Comparison of ENCODE assay signal across 15 cellular contexts in the genomic region with DNA sequence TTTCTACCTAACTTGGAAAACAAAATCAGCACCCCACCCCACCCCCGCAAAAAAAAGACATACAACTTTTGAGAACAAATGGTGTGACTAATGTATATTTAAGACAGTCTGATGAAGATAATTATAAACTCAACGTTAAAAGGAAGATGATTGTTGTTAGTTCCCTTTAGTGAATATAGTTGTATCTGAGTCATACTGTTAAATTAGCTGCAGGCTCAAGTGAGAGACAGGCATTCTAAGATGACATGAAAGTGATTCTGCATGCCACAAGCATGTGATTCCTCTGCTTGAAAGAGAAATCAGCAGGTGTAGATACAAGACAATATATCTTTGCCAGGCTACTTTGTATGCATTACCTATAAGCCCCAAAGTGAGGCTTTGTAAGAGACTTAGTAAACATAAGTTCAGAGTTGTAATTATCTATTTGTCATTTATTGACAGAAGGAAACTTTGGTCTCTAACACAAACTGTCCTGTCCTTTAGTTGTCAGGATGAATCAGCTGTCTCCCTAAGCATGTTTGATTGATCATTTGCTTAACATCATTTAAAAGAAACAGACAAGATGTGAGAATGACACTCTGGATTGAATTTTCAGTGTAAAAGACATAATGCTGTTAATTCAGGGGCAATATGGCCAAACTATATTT.
DNase-seq lines count a peak whose midpoint lies in the region; ATAC-seq, FAIRE-seq and TF ChIP-seq lines count a peak whose summit lies in the region.
"Had no signal": no experiment of that assay in that cellular context is flagged by ENCODE, and none has a peak within 500 bp of the region (broad histone marks: within the 10 kb centered on the region; RNA-seq: fewer than 3 reads in every experiment).

No MANE protein-coding gene starts in this region.

- no peak overlapping the region for H2AK5ac ChIP-seq in neuronal stem cell (ENCODE audit: low read depth, low read length)

- H3K9ac ChIP-seq in keratinocyte (ENCODE audit: control insufficient read depth, extremely low read depth, insufficient read depth, low read length) (peak overlapping the region; percentile 31), neuronal stem cell (ENCODE audit: low read depth, low read length, poor library complexity) (no peak overlapping the region)

- H3K14ac ChIP-seq in neuronal stem cell (ENCODE audit: low read length) = no peak overlapping the region

- FAIRE-seq in keratinocyte (lab: Jason Lieb, UNC) = peak; percentile 89

- CTCF ChIA-PET in activated naive CD4-positive, alpha-beta T cell treated with anti-CD3 and anti-CD28 coated beads for 36 hours (lab: Charles Lee) = no interaction called here

- H2BK15ac ChIP-seq in neuronal stem cell (ENCODE audit: low read length) = no peak overlapping the region

- H3K36me3 ChIP-seq in keratinocyte (ENCODE audit: control insufficient read depth in 2 of 2, extremely low read depth in 1 of 2, insufficient read depth in 2 of 2, low read length in 2 of 2) (no peaks in the 10 kb centered on the region), neuronal stem cell (replicated peaks in 1 of 2; ENCODE audit: control insufficient read depth in 2 of 2, insufficient read depth in 2 of 2, low read length in 2 of 2) (no peaks in the 10 kb centered on the region)

- H3K4me1 ChIP-seq in keratinocyte (ENCODE audit: control insufficient read depth, extremely low read depth, insufficient read depth, low read length) = peaks cover 16% of the 10 kb centered on the region
- no peaks in the 10 kb centered on the region for H3K4me1 ChIP-seq in neuronal stem cell (ENCODE audit: control insufficient read depth in 2 of 2, insufficient read depth in 1 of 2, low read depth in 1 of 2, low read length in 2 of 2)

- H3K36me3 Mint-ChIP-seq in activated naive CD4-positive, alpha-beta T cell treated with anti-CD3 and anti-CD28 coated beads for 36 hours (ENCODE audit: low read depth) = no peaks in the 10 kb centered on the region
- H3K36me3 Mint-ChIP-seq: activated CD4-positive, alpha-beta memory T cell treated with anti-CD3 and anti-CD28 coated beads for 36 hours; CD14-positive monocyte; naive thymus-derived CD8-positive, alpha-beta T cell; stimulated activated naive B cell treated with anti-CD40 and anti-IgM and Interleukin-4, amounts not matched to agents 10 μg/mL and 1 μg/mL and 100 μg/mL, for 72 hours; T-cell had no signal

- no peak overlapping the region for H4K91ac ChIP-seq in neuronal stem cell (ENCODE audit: low read depth, low read length, poor library complexity)

- in situ Hi-C loops in Caki2 (cut with HindIII; ENCODE audit: low pct_unique_long_range_greater_than_20kb, low sequenced_read_pairs) = no loop called here

- H3K23ac ChIP-seq in neuronal stem cell (ENCODE audit: low read depth, low read length, poor library complexity) = no peak overlapping the region

- H3K27ac ChIP-seq in keratinocyte (ENCODE audit: control insufficient read depth, insufficient read depth, low read length) (peak overlapping the region; percentile 73), neuronal stem cell (replicated peaks; ENCODE audit: low read length) (no peak overlapping the region)

- H3K18ac ChIP-seq in neuronal stem cell (ENCODE audit: low read length) = no peak overlapping the region

- no peaks in the 10 kb centered on the region for H4K20me1 ChIP-seq in keratinocyte (ENCODE audit: control insufficient read depth, extremely low read depth, insufficient read depth, low read length)

- no peak overlapping the region for H3K4me3 Mint-ChIP-seq in activated naive CD4-positive, alpha-beta T cell treated with anti-CD3 and anti-CD28 coated beads for 36 hours
- H3K4me3 Mint-ChIP-seq: activated CD4-positive, alpha-beta memory T cell treated with anti-CD3 and anti-CD28 coated beads for 36 hours; CD14-positive monocyte; naive thymus-derived CD8-positive, alpha-beta T cell; stimulated activated naive B cell treated with anti-CD40 and anti-IgM and Interleukin-4, amounts not matched to agents 10 μg/mL and 1 μg/mL and 100 μg/mL, for 72 hours; T-cell had no signal

- H3K9me1 ChIP-seq in keratinocyte (ENCODE audit: control insufficient read depth, extremely low read depth, insufficient read depth, low read length) = no peaks in the 10 kb centered on the region

- intact Hi-C loops in activated naive CD4-positive, alpha-beta T cell treated with anti-CD3 and anti-CD28 coated beads for 36 hours (cut with micrococcal nuclease) = no loop called here

- no peak overlapping the region for H2BK12ac ChIP-seq in neuronal stem cell (ENCODE audit: low read length)

- H2AFZ ChIP-seq in keratinocyte (ENCODE audit: control insufficient read depth, low read length) = no peak overlapping the region
- H2AFZ ChIP-seq in neuronal stem cell (ENCODE audit: low read length) = no peak overlapping the region

- DNase-seq in Caki2 (ENCODE audit: low read depth) = peak; percentile 20
- peak; percentile 60 for DNase-seq in keratinocyte (ENCODE audit: low read depth, low spot score)
- no peak for DNase-seq in activated naive CD4-positive, alpha-beta T cell treated with anti-CD3 and anti-CD28 coated beads for 36 hours
- no peak for DNase-seq in GF-D8 (lab: John Stamatoyannopoulos, UW)
- no peak for DNase-seq in neuronal stem cell (ENCODE audit: low spot score)
- DNase-seq: activated CD4-positive, alpha-beta memory T cell treated with anti-CD3 and anti-CD28 coated beads for 36 hours; effector CD4-positive, alpha-beta T cell; naive thymus-derived CD8-positive, alpha-beta T cell; NCI-H526 treated with DMSO at 0.1 percent for 48 hours; stimulated activated naive B cell treated with anti-CD40 and anti-IgM and Interleukin-4, amounts not matched to agents 10 μg/mL and 1 μg/mL and 100 μg/mL, for 72 hours; T-cell had no signal

- dilution Hi-C loops in keratinocyte (cut with MboI; ENCODE audit: extremely low pct_ligation_motif_present, low sequenced_read_pairs) = no loop called here

- H3K27ac Mint-ChIP-seq in activated naive CD4-positive, alpha-beta T cell treated with anti-CD3 and anti-CD28 coated beads for 36 hours = no peak overlapping the region
- H3K27ac Mint-ChIP-seq: activated CD4-positive, alpha-beta memory T cell treated with anti-CD3 and anti-CD28 coated beads for 36 hours; CD14-positive monocyte; naive thymus-derived CD8-positive, alpha-beta T cell; stimulated activated naive B cell treated with anti-CD40 and anti-IgM and Interleukin-4, amounts not matched to agents 10 μg/mL and 1 μg/mL and 100 μg/mL, for 72 hours; T-cell had no signal

- no peak overlapping the region for H2BK120ac ChIP-seq in neuronal stem cell (ENCODE audit: low read depth, low read length)

- H3K4me2 ChIP-seq in keratinocyte (ENCODE audit: control insufficient read depth, extremely low read depth, insufficient read depth, low read depth, low read length) = peak overlapping the region; percentile 62
- H3K4me2 ChIP-seq in neuronal stem cell (ENCODE audit: insufficient read depth, low read length, poor library complexity, severe bottlenecking) = no peak overlapping the region

- H3K9me3 ChIP-seq in keratinocyte (ENCODE audit: control insufficient read depth, low read depth, low read length) (no peaks in the 10 kb centered on the region), neuronal stem cell (replicated peaks in 1 of 2; ENCODE audit: control insufficient read depth in 2 of 2, insufficient read depth in 1 of 2, low read depth in 1 of 2, low read length in 2 of 2) (no peaks in the 10 kb centered on the region)

- no peaks in the 10 kb centered on the region for H3K27me3 Mint-ChIP-seq in activated naive CD4-positive, alpha-beta T cell treated with anti-CD3 and anti-CD28 coated beads for 36 hours (ENCODE audit: low read depth)
- H3K27me3 Mint-ChIP-seq: activated CD4-positive, alpha-beta memory T cell treated with anti-CD3 and anti-CD28 coated beads for 36 hours had no signal

- H3K4me1 Mint-ChIP-seq in activated naive CD4-positive, alpha-beta T cell treated with anti-CD3 and anti-CD28 coated beads for 36 hours (ENCODE audit: low read depth) = no peaks in the 10 kb centered on the region
- H3K4me1 Mint-ChIP-seq: CD14-positive monocyte; stimulated activated naive B cell treated with anti-CD40 and anti-IgM and Interleukin-4, amounts not matched to agents 10 μg/mL and 1 μg/mL and 100 μg/mL, for 72 hours; T-cell had no signal

- H3K4me3 ChIP-seq in keratinocyte (ENCODE audit: control insufficient read depth in 2 of 3, extremely low read depth in 1 of 3, insufficient read depth in 2 of 3, low read depth in 1 of 3, low read length in 3 of 3) (peak overlapping the region in 1 of 3 experiments; percentile 39), neuronal stem cell (ENCODE audit: low read length in 2 of 2) (no peak overlapping the region)

- ATAC-seq in HG02870 (IDR thresholded peaks at IDR 0.05; ENCODE audit: unreplicated experiment) = peak; percentile 65
- ATAC-seq in SK-N-SH treated with all-trans-retinoic acid at 6 μM for 48 hours = peak; percentile 72
- no peak for ATAC-seq in GM21737 (IDR thresholded peaks at IDR 0.05; ENCODE audit: unreplicated experiment)
- ATAC-seq: naive thymus-derived CD8-positive, alpha-beta T cell; T-cell had no signal

- H3K4ac ChIP-seq in neuronal stem cell (ENCODE audit: low read length) = no peak overlapping the region

- no peak overlapping the region for H2BK5ac ChIP-seq in neuronal stem cell (ENCODE audit: low read length)

- no peaks in the 10 kb centered on the region for H3K9me3 Mint-ChIP-seq in activated naive CD4-positive, alpha-beta T cell treated with anti-CD3 and anti-CD28 coated beads for 36 hours
- H3K9me3 Mint-ChIP-seq: activated CD4-positive, alpha-beta memory T cell treated with anti-CD3 and anti-CD28 coated beads for 36 hours; stimulated activated naive B cell treated with anti-CD40 and anti-IgM and Interleukin-4, amounts not matched to agents 10 μg/mL and 1 μg/mL and 100 μg/mL, for 72 hours had no signal

- no peak overlapping the region for H4K8ac ChIP-seq in neuronal stem cell (ENCODE audit: low read depth, low read length)

- TF ChIP-seq CTCF in keratinocyte (optimal IDR thresholded peaks at IDR 0.05 in 1 of 3, IDR thresholded peaks at IDR 0.05 in 1 of 3, conservative IDR thresholded peaks at IDR 0.05 in 1 of 3; ENCODE audit: extremely low read depth in 1 of 3, insufficient read depth in 2 of 3, low read length in 3 of 3) = no peak

- WGBS in neuronal stem cell (ENCODE audit: extremely low coverage in 2 of 2, insufficient read length in 2 of 2, insufficient replicate concordance in 1 of 2), 2 donors = no CpG with 5 or more reads among the region's 2 CpGs

- no peaks in the 10 kb centered on the region for H3K79me2 ChIP-seq in keratinocyte (ENCODE audit: control insufficient read depth, insufficient read depth, low read length)

- no peaks in the 10 kb centered on the region for H3K79me1 ChIP-seq in neuronal stem cell (ENCODE audit: low read depth, low read length)

- no peaks in the 10 kb centered on the region for H3K27me3 ChIP-seq in keratinocyte (ENCODE audit: control insufficient read depth, extremely low read depth, insufficient read depth, low read length)
- H3K27me3 ChIP-seq in neuronal stem cell (ENCODE audit: control insufficient read depth in 3 of 3, insufficient read depth in 3 of 3, low read depth in 1 of 3, low read length in 3 of 3) = no peaks in the 10 kb centered on the region

TF ChIP-seq in SK-N-SH treated with all-trans-retinoic acid at 6 μM for 48 hours, 23 proteins besides CTCF, POLR2A, EP300 and RAD21 (continues in another document):
- TF ChIP-seq GLIS3 (CRISPR knock-in tag; IDR thresholded peaks at IDR 0.05) = no peak

Comparison
In these comparisons a context has a peak if more than half of its experiments do, and no peak if none do; other contexts are left out.
1. DNase-seq: peak in Caki2 (single experiment) and keratinocyte (single experiment); none in activated naive CD4-positive, alpha-beta T cell treated with anti-CD3 and anti-CD28 coated beads for 36 hours (single experiment), GF-D8 (single experiment) and neuronal stem cell (single experiment).